ENCODE assay signal across 20 cellular contexts in the genomic region with DNA sequence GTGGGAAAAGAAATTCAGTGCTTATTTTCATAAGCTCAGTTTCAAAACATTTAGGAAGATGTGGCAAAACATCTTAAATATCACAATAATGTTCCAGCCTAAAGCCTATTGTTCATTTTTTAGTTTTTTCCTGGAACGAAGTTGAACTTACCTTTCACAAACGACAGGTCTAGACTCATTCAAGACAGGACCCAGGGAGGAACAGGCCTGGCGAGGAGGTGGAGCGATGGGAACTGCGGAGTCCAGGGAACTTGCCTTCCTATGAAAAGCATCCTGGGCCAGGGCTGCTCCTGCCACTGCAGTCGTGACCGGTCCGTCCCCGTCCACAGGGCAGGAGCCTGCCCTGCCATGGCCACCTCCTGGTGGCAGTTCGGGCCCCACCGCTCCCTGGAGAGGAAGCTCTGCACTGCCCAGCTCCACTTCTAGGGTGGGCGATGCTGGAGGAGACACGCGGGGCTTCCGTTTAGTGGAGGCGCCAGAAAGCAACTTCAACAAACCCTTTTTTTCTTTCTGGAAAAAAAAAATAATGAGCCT.
"Had no signal": no experiment of that assay in that cellular context is flagged by ENCODE, and none has a peak within 500 bp of the region (broad histone marks: within the 10 kb centered on the region; RNA-seq: fewer than 3 reads in every experiment).

No MANE protein-coding gene starts in this region.

- H3K27me3 ChIP-seq: dorsolateral prefrontal cortex, hepatocyte, ovary, right atrium auricular region, sigmoid colon, stomach, transverse colon had no signal

- H3K36me3 ChIP-seq: ovary had no signal

- H3K79me2 ChIP-seq: hepatocyte had no signal

- H3K4me1 Mint-ChIP-seq: naive thymus-derived CD4-positive, alpha-beta T cell had no signal

- H3K9me3 ChIP-seq: ovary, right atrium auricular region, sigmoid colon, stomach, thoracic aorta, transverse colon had no signal

- H2AFZ ChIP-seq: hepatocyte had no signal

- H3K4me3 ChIP-seq: coronary artery, dorsolateral prefrontal cortex, hepatocyte, ovary, right atrium auricular region, sigmoid colon, skin epidermis, stomach, thoracic aorta, transverse colon had no signal

- H3K4me2 ChIP-seq: hepatocyte had no signal

- H3K27ac ChIP-seq: coronary artery, dorsolateral prefrontal cortex, hepatocyte, ovary, right atrium auricular region, sigmoid colon, stomach, thoracic aorta, transverse colon had no signal

- H3K4me3 Mint-ChIP-seq: naive thymus-derived CD4-positive, alpha-beta T cell; nephron progenitor cell had no signal

- H3K9me3 Mint-ChIP-seq: naive thymus-derived CD4-positive, alpha-beta T cell; nephron progenitor cell had no signal

- DNase-seq: dorsolateral prefrontal cortex; effector CD8-positive, alpha-beta T cell; foreskin melanocyte; head of caudate nucleus; kidney glomerular epithelial cell; naive thymus-derived CD4-positive, alpha-beta T cell; nephron progenitor cell; ovary; sigmoid colon; stimulated activated CD4-positive, alpha-beta T cell treated with anti-CD3 and anti-CD28 coated beads, Interleukin-2, amount 100 ng/mL, for 24 hours; stimulated activated CD4-positive, alpha-beta T cell treated with anti-CD3 and anti-CD28 coated beads, Interleukin-4, amount 100 ng/mL, for 4 hours; stimulated activated naive CD4-positive, alpha-beta T cell; stomach; substantia nigra; transverse colon had no signal

- H3K36me3 Mint-ChIP-seq: naive thymus-derived CD4-positive, alpha-beta T cell had no signal

- H3K27ac Mint-ChIP-seq: naive thymus-derived CD4-positive, alpha-beta T cell; nephron progenitor cell had no signal

- ATAC-seq: naive thymus-derived CD4-positive, alpha-beta T cell had no signal
